Comparison of ENCODE assay signal across 25 cellular contexts in genomic region chr10:21791276-21791675, GRCh38.
A peak's percentile ranks its signal among the peaks of the same experiment; 100 is the strongest.
DNase-seq lines count a peak whose midpoint lies in the region; ATAC-seq, FAIRE-seq and TF ChIP-seq lines count a peak whose summit lies in the region.
"Had no signal": no experiment of that assay in that cellular context is flagged by ENCODE, and none has a peak within 500 bp of the region (broad histone marks: within the 10 kb centered on the region; RNA-seq: fewer than 3 reads in every experiment).

No MANE protein-coding gene starts in this region.

- no peaks in the 10 kb centered on the region for H4K20me1 ChIP-seq in smooth muscle cell (ENCODE audit: low read depth)
- H4K20me1 ChIP-seq: BLaER1 treated with 17β-estradiol and CSF1 and Interleukin-3, amounts not matched to agents 10 nM and 100 nM had no signal

- H3K4me3 ChIP-seq in kidney (ENCODE audit: low read length in 2 of 2) (no peak overlapping the region), smooth muscle cell (no peak overlapping the region)
- H3K4me3 ChIP-seq: A549; BLaER1 treated with 17β-estradiol and CSF1 and Interleukin-3, amounts not matched to agents 10 nM and 100 nM; GM12878; GM23248 had no signal

- no peak for ATAC-seq in HG03565 (IDR thresholded peaks at IDR 0.05; ENCODE audit: unreplicated experiment)
- ATAC-seq: A549, GM12878 had no signal

- no peak overlapping the region for H2AFZ ChIP-seq in smooth muscle cell (ENCODE audit: low read depth)
- H2AFZ ChIP-seq: GM23248 had no signal

- H3K9me3 ChIP-seq in kidney (ENCODE audit: control insufficient read depth in 1 of 2, low read length in 2 of 2), result no peaks in the 10 kb centered on the region
- H3K9me3 ChIP-seq in smooth muscle cell (replicated peaks; ENCODE audit: low read depth), result no peaks in the 10 kb centered on the region
- H3K9me3 ChIP-seq: A549, BE2C had no signal

- no peak overlapping the region for H3K27ac ChIP-seq in kidney (ENCODE audit: low read depth in 2 of 2, low read length in 2 of 2)
- no peak overlapping the region for H3K27ac ChIP-seq in smooth muscle cell (ENCODE audit: low read depth)
- H3K27ac ChIP-seq: A549; BLaER1 treated with 17β-estradiol and CSF1 and Interleukin-3, amounts not matched to agents 10 nM and 100 nM; GM23248 had no signal

- H3K9ac ChIP-seq in kidney (ENCODE audit: low read length in 2 of 2) (no peak overlapping the region), smooth muscle cell (ENCODE audit: low read depth) (no peak overlapping the region)
- H3K9ac ChIP-seq: BLaER1 treated with 17β-estradiol and CSF1 and Interleukin-3, amounts not matched to agents 10 nM and 100 nM; GM23248 had no signal

- peaks cover 5% of the 10 kb centered on the region for H3K79me2 ChIP-seq in smooth muscle cell (ENCODE audit: low read depth)

- H3F3A ChIP-seq in smooth muscle cell (ENCODE audit: low read depth), result no peaks in the 10 kb centered on the region

- WGBS in smooth muscle cell (ENCODE audit: low lambda C conversion rate), result 95% methylated on average over 2 of the region's 2 CpGs

- DNase-seq in LHCN-M2 (ENCODE audit: low read depth), result peak; percentile 25
- peak; percentile 21 for DNase-seq in fibroblast of peridontal ligament (ENCODE audit: extremely low read depth)
- no peak for DNase-seq in kidney
- DNase-seq in smooth muscle cell (lab: John Stamatoyannopoulos, UW; ENCODE audit: unreplicated experiment), result no peak
- no peak for DNase-seq in cerebellar cortex (ENCODE audit: low spot score)
- DNase-seq: 8988T; ACHN; AML-193; BE2C; CD4-positive, alpha-beta T cell; CD8-positive, alpha-beta memory T cell; DMS 273 treated with DMSO at 0.1 percent for 48 hours; DMS79; EL; GDM1; GM23248; H7; HCEC 1CT had no signal

- H3K27me3 ChIP-seq in smooth muscle cell (ENCODE audit: low read depth), result no peaks in the 10 kb centered on the region
- H3K27me3 ChIP-seq: BE2C; BLaER1 treated with 17β-estradiol and CSF1 and Interleukin-3, amounts not matched to agents 10 nM and 100 nM had no signal

- no peaks in the 10 kb centered on the region for H3K4me1 ChIP-seq in kidney (ENCODE audit: control insufficient read depth in 1 of 2, insufficient read depth in 1 of 2, low read depth in 1 of 2, low read length in 2 of 2)
- no peaks in the 10 kb centered on the region for H3K4me1 ChIP-seq in smooth muscle cell (ENCODE audit: low read depth)
- H3K4me1 ChIP-seq: A549; BE2C; BLaER1 treated with 17β-estradiol and CSF1 and Interleukin-3, amounts not matched to agents 10 nM and 100 nM had no signal

- H3K36me3 ChIP-seq in kidney (ENCODE audit: control insufficient read depth in 1 of 2, insufficient read depth in 2 of 2, low read length in 2 of 2) (no peaks in the 10 kb centered on the region), smooth muscle cell (ENCODE audit: low read depth) (peaks cover 8% of the 10 kb centered on the region)
- H3K36me3 ChIP-seq: BE2C; BLaER1 treated with 17β-estradiol and CSF1 and Interleukin-3, amounts not matched to agents 10 nM and 100 nM had no signal

- H3K4me2 ChIP-seq in smooth muscle cell, result no peak overlapping the region
- H3K4me2 ChIP-seq: A549; BLaER1 treated with 17β-estradiol and CSF1 and Interleukin-3, amounts not matched to agents 10 nM and 100 nM had no signal

- TF ChIP-seq CTCF in kidney (IDR thresholded peaks at IDR 0.05; ENCODE audit: borderline replicate concordance, extremely low read depth, insufficient read depth) (no peak), smooth muscle cell (IDR thresholded peaks at IDR 0.05; ENCODE audit: borderline replicate concordance, insufficient read depth, poor library complexity, severe bottlenecking) (no peak)

- intact Hi-C loops in kidney (cut with DNase I), result no loop called here

- FAIRE-seq in colon (lab: Jason Lieb, UNC), result peak; percentile 33
- FAIRE-seq in kidney (lab: Jason Lieb, UNC), result peak; percentile 49
- FAIRE-seq: D721Med, GM12878, H1 had no signal

Comparison
In these comparisons a context has a peak if more than half of its experiments do, and no peak if none do; other contexts are left out.
1. DNase-seq: peak in LHCN-M2 (single experiment) and fibroblast of peridontal ligament (single experiment); none in kidney (single experiment), smooth muscle cell (single experiment) and cerebellar cortex (single experiment).